Comparison of ENCODE assay signal across 8 cellular contexts in the genomic region with DNA sequence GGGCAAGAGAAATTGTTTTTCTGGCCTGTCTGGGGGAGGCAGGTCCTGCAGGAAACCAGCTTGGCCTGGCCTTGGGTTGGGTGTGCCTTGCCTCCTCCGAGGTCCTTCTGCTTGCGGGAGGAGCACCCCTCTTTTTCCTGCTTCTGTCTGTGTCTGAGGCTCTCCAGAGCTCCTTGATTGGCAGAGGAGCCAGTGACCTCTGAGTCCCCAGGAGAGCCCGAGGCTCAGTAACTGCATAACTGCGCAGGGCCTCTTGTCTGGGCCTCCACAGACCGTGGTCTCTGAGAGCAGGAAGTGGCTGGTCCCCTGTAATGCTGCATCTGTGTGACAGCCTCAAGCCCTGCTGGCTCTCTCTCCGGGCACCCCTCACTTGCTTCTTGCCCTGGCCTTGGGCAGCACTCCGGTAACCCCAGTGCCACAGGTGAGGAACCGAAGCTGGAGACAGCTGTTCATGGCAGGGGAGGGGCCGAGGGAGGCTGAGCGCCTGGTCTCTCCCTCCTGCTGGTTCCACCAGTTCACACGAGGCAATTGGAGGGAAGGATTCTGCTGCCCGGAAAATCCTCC. TPM values are rescaled to one million over a fixed set of nuclear protein-coding genes. Genes with fewer than 3 reads are reported as not detected.
DNase-seq lines count a peak whose midpoint lies in the region; ATAC-seq, FAIRE-seq and TF ChIP-seq lines count a peak whose summit lies in the region.

No MANE protein-coding gene starts in this region.

- peaks cover 0 to 5% of the 10 kb centered on the region in 2 experiments; a peak in 1 of 5 replicates for H3K36me3 ChIP-seq in HepG2 (replicated peaks in 1 of 2; ENCODE audit: control insufficient read depth in 1 of 2, insufficient read depth in 2 of 2, low read length in 2 of 2)
- H3K36me3 ChIP-seq in tibial nerve: peaks cover 0 to 4% (median 0%) of the 10 kb centered on the region in 3 donors

- no peaks in the 10 kb centered on the region for H3K9me3 Mint-ChIP-seq in activated naive CD4-positive, alpha-beta T cell treated with anti-CD3 and anti-CD28 coated beads, Interleukin-2, amount 50 U/mL, for 72 hours

- H3K4me1 ChIP-seq in HepG2 (ENCODE audit: insufficient read depth, low read length) (peaks cover 63% of the 10 kb centered on the region), tibial nerve (peaks cover 0 to 57% (median 32%) of the 10 kb centered on the region in 4 donors)

- H3K4me2 ChIP-seq in HepG2 (ENCODE audit: low read depth, low read length): peak overlapping the region; percentile 91

- in situ Hi-C loops in HepG2 (cut with HindIII; ENCODE audit: extremely low pct_ligation_motif_present, low pct_unique_long_range_greater_than_20kb): no loop called here

- H3K27ac Mint-ChIP-seq in activated naive CD4-positive, alpha-beta T cell treated with anti-CD3 and anti-CD28 coated beads, Interleukin-2, amount 50 U/mL, for 72 hours: peak overlapping the region; percentile 96 to 99

- H3K27me3 ChIP-seq in HepG2 (ENCODE audit: control insufficient read depth in 1 of 2, insufficient read depth in 2 of 2, low read length in 2 of 2): no peaks in the 10 kb centered on the region; a peak in 1 of 5 replicates
- H3K27me3 ChIP-seq in tibial nerve: no peaks in the 10 kb centered on the region

- intact Hi-C loops in HepG2 (cut with micrococcal nuclease; ENCODE audit: unreplicated experiment): no loop called here

- CTCF ChIA-PET in HepG2 (lab: Yijun Ruan, JAX; ENCODE audit: low intra/inter-chr PET ratio, low total read pairs): no interaction called here

- H2AFZ ChIP-seq in HepG2 (ENCODE audit: low read length): no peak overlapping the region

- POLR2A ChIA-PET in HepG2 (lab: Yijun Ruan, JAX): interaction anchor here (1.6 kb wide), 1 partner anchor 29 kb away, joined by 6 read pairs; no protein-coding TSS in a partner anchor

- peaks cover 18% of the 10 kb centered on the region; the same call in 1 of the 2 replicates for H4K20me1 ChIP-seq in HepG2 (ENCODE audit: insufficient read depth, low read length)

- H3K9me3 ChIP-seq in HepG2 (ENCODE audit: low read length): no peaks in the 10 kb centered on the region
- H3K9me3 ChIP-seq in tibial nerve: no peaks in the 10 kb centered on the region

- BruUV-seq in HepG2 (replicated peaks; lab: Mats Ljungman, UMichigan): TSS peak; percentile 35

- no peak for TF ChIP-seq EP300 in HepG2 (IDR thresholded peaks at IDR 0.05; ENCODE audit: low read depth in 2 of 2, low read length in 2 of 2)
- no peak for TF ChIP-seq EP300 in HepG2 (CRISPR knock-in tag; IDR thresholded peaks at IDR 0.05; ENCODE audit: borderline replicate concordance)
- no peak for TF ChIP-seq EP300 in tibial nerve (IDR thresholded peaks at IDR 0.05)

- 35% methylated on average over 10 of the region's 12 CpGs for WGBS in HepG2 (ENCODE audit: low lambda C conversion rate)
- WGBS in tibial nerve, 2 donors: 56 to 59% methylated on average over 8 to 12 of the region's 12 CpGs

- H3K9ac ChIP-seq in HepG2 (ENCODE audit: insufficient read depth, low read depth, low read length): peak overlapping the region; percentile 89

- no peak for ATAC-seq in activated naive CD4-positive, alpha-beta T cell treated with anti-CD3 and anti-CD28 coated beads, Interleukin-2, amount 50 U/mL, for 72 hours
- no peak for ATAC-seq in HepG2
- ATAC-seq in HG02885 (IDR thresholded peaks at IDR 0.05; ENCODE audit: poor library complexity, unreplicated experiment): no peak
- no peak for ATAC-seq in GM19023 (IDR thresholded peaks at IDR 0.05; ENCODE audit: unreplicated experiment)
- no peak for ATAC-seq in HG03520 (IDR thresholded peaks at IDR 0.05; ENCODE audit: unreplicated experiment)

- peaks cover 11 to 12% of the 10 kb centered on the region in 2 donors for H3K36me3 Mint-ChIP-seq in activated naive CD4-positive, alpha-beta T cell treated with anti-CD3 and anti-CD28 coated beads, Interleukin-2, amount 50 U/mL, for 72 hours

- TF ChIP-seq CTCF in HepG2 (CRISPR knock-in tag; IDR thresholded peaks at IDR 0.05) (no peak), tibial nerve (IDR thresholded peaks at IDR 0.05) (no peak)

- peaks cover 72% of the 10 kb centered on the region for H3K79me2 ChIP-seq in HepG2 (ENCODE audit: insufficient read depth, low read length)

- DNase-seq in activated naive CD4-positive, alpha-beta T cell treated with Interleukin-2 at 50 U/mL for 16 hours: peak; percentile 18
- no peak for DNase-seq in activated naive CD4-positive, alpha-beta T cell treated with anti-CD3 and anti-CD28 coated beads, Interleukin-2, amount 50 U/mL, for 16 hours
- DNase-seq in activated naive CD4-positive, alpha-beta T cell treated with anti-CD3 and anti-CD28 coated beads, Interleukin-2, amount 50 U/mL, for 72 hours (ENCODE audit: low spot score in 2 of 2): no peak
- DNase-seq in HepG2 (ENCODE audit: low spot score): no peak
- no peak for DNase-seq in tibial nerve (ENCODE audit: low spot score in 2 of 2)

- FAIRE-seq in HepG2 (lab: Jason Lieb, UNC): no peak

- TF ChIP-seq RAD21 in HepG2 (CRISPR knock-in tag; IDR thresholded peaks at IDR 0.05): no peak

- H3K27ac ChIP-seq in HepG2 (ENCODE audit: extremely low read length, insufficient read depth, low read length) (peak overlapping the region; percentile 71), tibial nerve (peak overlapping the region in 3 of 4 donors; percentile 37 to 96 (median 82))

- H3K4me3 ChIP-seq in HepG2 (replicated peaks in 1 of 3; ENCODE audit: insufficient read depth in 1 of 3, low read depth in 2 of 3, low read length in 3 of 3) (peak overlapping the region; percentile 79 to 96 (median 96)), tibial nerve (peak overlapping the region in 3 of 4 donors; percentile 57 to 92 (median 70))

- TF ChIP-seq POLR2A in HepG2 (IDR thresholded peaks at IDR 0.05; ENCODE audit: insufficient read depth in 1 of 2, low read depth in 2 of 2, low read length in 2 of 2): no peak
- no peak for TF ChIP-seq POLR2A in tibial nerve (IDR thresholded peaks at IDR 0.05)

RNA-seq across cellular contexts. Expression of a gene that starts 1.6 kb away (rescaled TPM):
- 10 to 100 TPM; 55.5 to 76.5 TPM for total RNA-seq in activated naive CD4-positive, alpha-beta T cell treated with anti-CD3 and anti-CD28 coated beads, Interleukin-2, amount 50 U/mL, for 72 hours
- total RNA-seq in HepG2 (2016; rRNA removed; fragmentation: Illumina TruSeq; extraction: Trizol) (15.0 and 24.5 TPM in 2 replicates), tibial nerve (10 to 100 TPM; 19.0 to 91.5 (median 52.5) TPM)
- total RNA-seq in HepG2 (2016; cell fraction: cytosol; rRNA removed; fragmentation: Illumina TruSeq; extraction: Trizol; ENCODE audit: low read depth): 4.2 and 4.4 TPM in 2 replicates
- 12.6 and 24.1 TPM in 2 replicates for total RNA-seq in HepG2 (2016; cell fraction: insoluble cytoplasmic fraction; rRNA removed; fragmentation: Illumina TruSeq; extraction: Trizol)
- total RNA-seq in HepG2 (2016; cell fraction: membrane; rRNA removed; fragmentation: Illumina TruSeq; extraction: Trizol): 16.3 and 16.4 TPM in 2 replicates
- 14.9 and 20.4 TPM in 2 replicates for total RNA-seq in HepG2 (2016; cell fraction: nucleus; rRNA removed; fragmentation: Illumina TruSeq; extraction: Trizol)
- polyA plus RNA-seq in HepG2 (2011; rRNA removed): 14.9 and 22.2 TPM in 2 replicates
- 11.3 and 22.6 TPM in 2 replicates for polyA plus RNA-seq in HepG2 (2011; cell fraction: cytosol; rRNA removed)
- 103 and 145 TPM in 2 replicates for polyA plus RNA-seq in HepG2 (2011; cell fraction: nucleus; rRNA removed)
- polyA plus RNA-seq in HepG2 (2012): 17.6 and 19.5 TPM in 2 replicates
- polyA plus RNA-seq in HepG2 (2016; cell fraction: cytosol; fragmentation: Illumina TruSeq; extraction: Trizol; ENCODE audit: low read depth): 5.8 and 6.0 TPM in 2 replicates
- polyA plus RNA-seq in HepG2 (2016; cell fraction: insoluble cytoplasmic fraction; fragmentation: Illumina TruSeq; extraction: Trizol; ENCODE audit: low read depth): 20.7 and 26.7 TPM in 2 replicates
- polyA plus RNA-seq in HepG2 (2016; cell fraction: membrane; fragmentation: Illumina TruSeq; extraction: Trizol; ENCODE audit: low read depth): 16.3 and 19.3 TPM in 2 replicates
- 67.7 and 68.0 TPM in 2 replicates for polyA plus RNA-seq in HepG2 (2016; cell fraction: nucleus; fragmentation: Illumina TruSeq; extraction: Trizol; ENCODE audit: insufficient read depth, low read depth)
- 22.1 and 60.1 TPM in 2 replicates for polyA minus RNA-seq in HepG2 (2011; rRNA and poly(A)+ RNA removed; ENCODE audit: low replicate concordance)
- polyA minus RNA-seq in HepG2 (2011; cell fraction: cytosol; rRNA and poly(A)+ RNA removed): 39.5 and 41.1 TPM in 2 replicates
- 16.0 and 18.4 TPM in 2 replicates for polyA minus RNA-seq in HepG2 (2011; cell fraction: nucleus; rRNA and poly(A)+ RNA removed)

RNA-seq across cellular contexts. Expression of a gene that starts 31.1 kb away (rescaled TPM):
- total RNA-seq in activated naive CD4-positive, alpha-beta T cell treated with anti-CD3 and anti-CD28 coated beads, Interleukin-2, amount 50 U/mL, for 72 hours: not detected
- 0.07 TPM in 1 of 2 replicates, not detected in the other for total RNA-seq in HepG2 (2016; rRNA removed; fragmentation: Illumina TruSeq; extraction: Trizol)
- not detected in 2 replicates for total RNA-seq in HepG2 (2016; cell fraction: cytosol; rRNA removed; fragmentation: Illumina TruSeq; extraction: Trizol; ENCODE audit: low read depth)
- total RNA-seq in HepG2 (2016; cell fraction: insoluble cytoplasmic fraction; rRNA removed; fragmentation: Illumina TruSeq; extraction: Trizol): not detected in 2 replicates
- not detected in 2 replicates for total RNA-seq in HepG2 (2016; cell fraction: membrane; rRNA removed; fragmentation: Illumina TruSeq; extraction: Trizol)
- not detected in 2 replicates for total RNA-seq in HepG2 (2016; cell fraction: nucleus; rRNA removed; fragmentation: Illumina TruSeq; extraction: Trizol)
- polyA plus RNA-seq in HepG2 (2011; rRNA removed): 0.16 and 0.38 TPM in 2 replicates
- 0.23 and 0.28 TPM in 2 replicates for polyA plus RNA-seq in HepG2 (2011; cell fraction: cytosol; rRNA removed)
- polyA plus RNA-seq in HepG2 (2011; cell fraction: nucleus; rRNA removed): 0.81 and 1.2 TPM in 2 replicates
- polyA plus RNA-seq in HepG2 (2012): 0.63 and 0.74 TPM in 2 replicates
- polyA plus RNA-seq in HepG2 (2016; cell fraction: cytosol; fragmentation: Illumina TruSeq; extraction: Trizol; ENCODE audit: low read depth): not detected in 2 replicates
- not detected in 2 replicates for polyA plus RNA-seq in HepG2 (2016; cell fraction: insoluble cytoplasmic fraction; fragmentation: Illumina TruSeq; extraction: Trizol; ENCODE audit: low read depth)
- polyA plus RNA-seq in HepG2 (2016; cell fraction: membrane; fragmentation: Illumina TruSeq; extraction: Trizol; ENCODE audit: low read depth): not detected in 2 replicates
- polyA plus RNA-seq in HepG2 (2016; cell fraction: nucleus; fragmentation: Illumina TruSeq; extraction: Trizol; ENCODE audit: insufficient read depth, low read depth): not detected in 2 replicates
- polyA minus RNA-seq in HepG2 (2011; rRNA and poly(A)+ RNA removed; ENCODE audit: low replicate concordance): 0.12 TPM in 1 of 2 replicates, not detected in the other
- polyA minus RNA-seq in HepG2 (2011; cell fraction: cytosol; rRNA and poly(A)+ RNA removed): 0.35 and 0.40 TPM in 2 replicates
- polyA minus RNA-seq in HepG2 (2011; cell fraction: nucleus; rRNA and poly(A)+ RNA removed): not detected in 2 replicates
- total RNA-seq in tibial nerve: not detected

RNA-seq across cellular contexts. Expression of a gene that starts 37.7 kb away (rescaled TPM):
- 1 to 10 TPM in 1 of 2 donors, under 1 TPM in 1; 0.59 to 1.8 TPM for total RNA-seq in activated naive CD4-positive, alpha-beta T cell treated with anti-CD3 and anti-CD28 coated beads, Interleukin-2, amount 50 U/mL, for 72 hours
- total RNA-seq in HepG2 (2016; rRNA removed; fragmentation: Illumina TruSeq; extraction: Trizol) (0.40 and 0.48 TPM in 2 replicates), tibial nerve (1 to 10 TPM in 3 of 4 donors, under 1 TPM in 1; 0.98 to 5.2 (median 1.9) TPM)
- not detected in 2 replicates for total RNA-seq in HepG2 (2016; cell fraction: cytosol; rRNA removed; fragmentation: Illumina TruSeq; extraction: Trizol; ENCODE audit: low read depth)
- 0.33 and 0.45 TPM in 2 replicates for total RNA-seq in HepG2 (2016; cell fraction: insoluble cytoplasmic fraction; rRNA removed; fragmentation: Illumina TruSeq; extraction: Trizol)
- total RNA-seq in HepG2 (2016; cell fraction: membrane; rRNA removed; fragmentation: Illumina TruSeq; extraction: Trizol): 0.10 and 0.22 TPM in 2 replicates
- total RNA-seq in HepG2 (2016; cell fraction: nucleus; rRNA removed; fragmentation: Illumina TruSeq; extraction: Trizol): 0.22 TPM in 1 of 2 replicates, not detected in the other
- polyA plus RNA-seq in HepG2 (2011; rRNA removed): 0.59 and 1.1 TPM in 2 replicates
- polyA plus RNA-seq in HepG2 (2011; cell fraction: cytosol; rRNA removed): 0.71 and 1.2 TPM in 2 replicates
- 1.3 and 1.7 TPM in 2 replicates for polyA plus RNA-seq in HepG2 (2011; cell fraction: nucleus; rRNA removed)
- 1.4 and 1.5 TPM in 2 replicates for polyA plus RNA-seq in HepG2 (2012)
- 0.09 TPM in 1 of 2 replicates, not detected in the other for polyA plus RNA-seq in HepG2 (2016; cell fraction: cytosol; fragmentation: Illumina TruSeq; extraction: Trizol; ENCODE audit: low read depth)
- polyA plus RNA-seq in HepG2 (2016; cell fraction: insoluble cytoplasmic fraction; fragmentation: Illumina TruSeq; extraction: Trizol; ENCODE audit: low read depth): 0.26 TPM in 2 replicates
- polyA plus RNA-seq in HepG2 (2016; cell fraction: membrane; fragmentation: Illumina TruSeq; extraction: Trizol; ENCODE audit: low read depth): not detected in 2 replicates
- polyA plus RNA-seq in HepG2 (2016; cell fraction: nucleus; fragmentation: Illumina TruSeq; extraction: Trizol; ENCODE audit: insufficient read depth, low read depth): not detected in 2 replicates
- polyA minus RNA-seq in HepG2 (2011; rRNA and poly(A)+ RNA removed; ENCODE audit: low replicate concordance): 1.4 TPM in 1 of 2 replicates, not detected in the other
- polyA minus RNA-seq in HepG2 (2011; cell fraction: cytosol; rRNA and poly(A)+ RNA removed): 0.40 and 0.88 TPM in 2 replicates
- polyA minus RNA-seq in HepG2 (2011; cell fraction: nucleus; rRNA and poly(A)+ RNA removed): 0.13 and 0.25 TPM in 2 replicates

RNA-seq across cellular contexts. Expression of a gene that starts 40.7 kb away (rescaled TPM):
- 10 to 100 TPM; 21.9 to 24.2 TPM for total RNA-seq in activated naive CD4-positive, alpha-beta T cell treated with anti-CD3 and anti-CD28 coated beads, Interleukin-2, amount 50 U/mL, for 72 hours
- total RNA-seq in HepG2 (2016; rRNA removed; fragmentation: Illumina TruSeq; extraction: Trizol): 8.4 and 19.7 TPM in 2 replicates
- 7.5 and 10.0 TPM in 2 replicates for total RNA-seq in HepG2 (2016; cell fraction: cytosol; rRNA removed; fragmentation: Illumina TruSeq; extraction: Trizol; ENCODE audit: low read depth)
- total RNA-seq in HepG2 (2016; cell fraction: insoluble cytoplasmic fraction; rRNA removed; fragmentation: Illumina TruSeq; extraction: Trizol): 7.4 and 18.9 TPM in 2 replicates
- total RNA-seq in HepG2 (2016; cell fraction: membrane; rRNA removed; fragmentation: Illumina TruSeq; extraction: Trizol): 13.0 and 18.2 TPM in 2 replicates
- total RNA-seq in HepG2 (2016; cell fraction: nucleus; rRNA removed; fragmentation: Illumina TruSeq; extraction: Trizol): 16.8 and 19.0 TPM in 2 replicates
- polyA plus RNA-seq in HepG2 (2011; rRNA removed): 7.7 and 13.6 TPM in 2 replicates
- 7.2 and 11.6 TPM in 2 replicates for polyA plus RNA-seq in HepG2 (2011; cell fraction: cytosol; rRNA removed)
- 70.8 and 80.2 TPM in 2 replicates for polyA plus RNA-seq in HepG2 (2011; cell fraction: nucleus; rRNA removed)
- 6.7 and 8.5 TPM in 2 replicates for polyA plus RNA-seq in HepG2 (2012)
- 6.3 and 7.2 TPM in 2 replicates for polyA plus RNA-seq in HepG2 (2016; cell fraction: cytosol; fragmentation: Illumina TruSeq; extraction: Trizol; ENCODE audit: low read depth)
- polyA plus RNA-seq in HepG2 (2016; cell fraction: insoluble cytoplasmic fraction; fragmentation: Illumina TruSeq; extraction: Trizol; ENCODE audit: low read depth): 6.9 and 8.3 TPM in 2 replicates
- polyA plus RNA-seq in HepG2 (2016; cell fraction: membrane; fragmentation: Illumina TruSeq; extraction: Trizol; ENCODE audit: low read depth): 10.4 and 10.8 TPM in 2 replicates
- polyA plus RNA-seq in HepG2 (2016; cell fraction: nucleus; fragmentation: Illumina TruSeq; extraction: Trizol; ENCODE audit: insufficient read depth, low read depth): 31.7 and 36.7 TPM in 2 replicates
- 38.0 and 89.1 TPM in 2 replicates for polyA minus RNA-seq in HepG2 (2011; rRNA and poly(A)+ RNA removed; ENCODE audit: low replicate concordance)
- polyA minus RNA-seq in HepG2 (2011; cell fraction: cytosol; rRNA and poly(A)+ RNA removed): 8.1 and 11.1 TPM in 2 replicates
- 13.6 and 14.0 TPM in 2 replicates for polyA minus RNA-seq in HepG2 (2011; cell fraction: nucleus; rRNA and poly(A)+ RNA removed)
- 10 to 100 TPM; 49.2 to 89.6 (median 71.8) TPM for total RNA-seq in tibial nerve
